ENCODE assay signal across 15 cellular contexts in genomic region chr2:162712598-162712997, GRCh38.
A peak's percentile ranks its signal among the peaks of the same experiment; 100 is the strongest.
DNase-seq lines count a peak whose midpoint lies in the region; ATAC-seq and TF ChIP-seq lines count a peak whose summit lies in the region.
"Had no signal": no experiment of that assay in that cellular context is flagged by ENCODE, and none has a peak within 500 bp of the region (broad histone marks: within the 10 kb centered on the region; RNA-seq: fewer than 3 reads in every experiment).

No MANE protein-coding gene starts in this region.

- TF ChIP-seq CTCF in body of pancreas (IDR thresholded peaks at IDR 0.05) = no peak
- TF ChIP-seq CTCF in liver (IDR thresholded peaks at IDR 0.05; ENCODE audit: low read depth, low read length, missing input control) = no peak
- no peak for TF ChIP-seq CTCF in transverse colon (IDR thresholded peaks at IDR 0.05)
- no peak for TF ChIP-seq CTCF in CD8-positive, alpha-beta T cell (IDR thresholded peaks at IDR 0.05)

- ATAC-seq in body of pancreas = no peak
- ATAC-seq in stimulated activated naive CD8-positive, alpha-beta T cell treated with anti-CD3 and anti-CD28 coated beads, Interleukin-15, amount 100 ng/mL, for 72 hours = no peak
- ATAC-seq in CD8-positive, alpha-beta T cell = no peak

- no peaks in the 10 kb centered on the region for H3K4me1 Mint-ChIP-seq in stimulated activated naive CD8-positive, alpha-beta T cell treated with anti-CD3 and anti-CD28 coated beads, Interleukin-15, amount 100 ng/mL, for 72 hours
- no peaks in the 10 kb centered on the region for H3K4me1 Mint-ChIP-seq in CD8-positive, alpha-beta T cell (ENCODE audit: low read depth)

- no peak overlapping the region for H3K4me3 Mint-ChIP-seq in stimulated activated naive CD8-positive, alpha-beta T cell treated with anti-CD3 and anti-CD28 coated beads, Interleukin-15, amount 100 ng/mL, for 72 hours
- H3K4me3 Mint-ChIP-seq in CD8-positive, alpha-beta T cell = no peak overlapping the region
- H3K4me3 Mint-ChIP-seq: CD4-positive, alpha-beta T cell; H9 had no signal

- no peaks in the 10 kb centered on the region for H3K36me3 ChIP-seq in HUES6 (ENCODE audit: control insufficient read depth, insufficient read depth, low read length)
- no peaks in the 10 kb centered on the region for H3K36me3 ChIP-seq in body of pancreas (replicated peaks in 1 of 2; ENCODE audit: insufficient read depth in 1 of 2, low read depth in 2 of 2)
- H3K36me3 ChIP-seq in liver (ENCODE audit: control insufficient read depth in 4 of 4, insufficient read depth in 3 of 4, low read depth in 1 of 4, low read length in 3 of 4) = no peaks in the 10 kb centered on the region
- no peaks in the 10 kb centered on the region for H3K36me3 ChIP-seq in transverse colon
- H3K36me3 ChIP-seq in CD8-positive, alpha-beta T cell (ENCODE audit: insufficient read depth, low read length) = no peaks in the 10 kb centered on the region
- H3K36me3 ChIP-seq: BE2C, SJCRH30 had no signal

- H3K27me3 ChIP-seq in HUES6 (ENCODE audit: control insufficient read depth, insufficient read depth, low read length) (no peaks in the 10 kb centered on the region; the same call in 1 of the 2 replicates), body of pancreas (no peaks in the 10 kb centered on the region), liver (ENCODE audit: control insufficient read depth in 4 of 4, insufficient read depth in 4 of 4, low read length in 3 of 4) (no peaks in the 10 kb centered on the region), transverse colon (no peaks in the 10 kb centered on the region)
- H3K27me3 ChIP-seq in CD8-positive, alpha-beta T cell (ENCODE audit: insufficient read depth, low read length) = no peaks in the 10 kb centered on the region
- H3K27me3 ChIP-seq: BE2C, SJCRH30 had no signal

- DNase-seq in body of pancreas (no peak), transverse colon (no peak), T-helper 1 cell (no peak)
- DNase-seq in stimulated activated naive CD8-positive, alpha-beta T cell treated with anti-CD3 and anti-CD28 coated beads, Interleukin-15, amount 100 ng/mL, for 72 hours = no peak
- DNase-seq in CD8-positive, alpha-beta T cell = no peak
- DNase-seq: BE2C; CD4-positive, alpha-beta T cell; DND-41; H9; NCI-H187; NCI-H526 treated with DMSO at 0.1 percent for 48 hours; PC-9; SJCRH30 had no signal

- H3K9ac ChIP-seq in HUES6 (ENCODE audit: low read length) = no peak overlapping the region
- H3K9ac ChIP-seq in liver (ENCODE audit: low read depth in 1 of 2, low read length in 2 of 2) = peak overlapping the region in 1 of 2 donors; percentile 90

- H3K36me3 Mint-ChIP-seq in CD8-positive, alpha-beta T cell = no peaks in the 10 kb centered on the region

- POLR2A ChIA-PET in CD8-positive, alpha-beta T cell (lab: Charles Lee) = no interaction called here

- intact Hi-C loops in body of pancreas (cut with DNase I) (no loop called here), transverse colon (cut with DNase I; ENCODE audit: low total_unique reads) (no loop called here)
- intact Hi-C loops in CD8-positive, alpha-beta T cell (cut with DNase I, micrococcal nuclease) = no loop called here

- no peaks in the 10 kb centered on the region for H3K27me3 Mint-ChIP-seq in stimulated activated naive CD8-positive, alpha-beta T cell treated with anti-CD3 and anti-CD28 coated beads, Interleukin-15, amount 100 ng/mL, for 72 hours
- no peaks in the 10 kb centered on the region for H3K27me3 Mint-ChIP-seq in CD8-positive, alpha-beta T cell (ENCODE audit: low read depth)
- H3K27me3 Mint-ChIP-seq: CD4-positive, alpha-beta T cell had no signal

- TF ChIP-seq EP300 in transverse colon (IDR thresholded peaks at IDR 0.05; ENCODE audit: low read depth) = no peak

- H3K4me1 ChIP-seq in HUES6 (ENCODE audit: control insufficient read depth, insufficient read depth, low read length) = peaks cover 35% of the 10 kb centered on the region
- H3K4me1 ChIP-seq in body of pancreas = peaks cover 28% of the 10 kb centered on the region
- peaks cover 0 to 34% (median 28%) of the 10 kb centered on the region in 4 donors for H3K4me1 ChIP-seq in liver (ENCODE audit: control insufficient read depth in 4 of 4, insufficient read depth in 4 of 4, low read length in 3 of 4)
- peaks cover 0 to 30% (median 6%) of the 10 kb centered on the region in 4 donors for H3K4me1 ChIP-seq in transverse colon
- no peaks in the 10 kb centered on the region for H3K4me1 ChIP-seq in CD8-positive, alpha-beta T cell (ENCODE audit: insufficient read depth, low read length)
- H3K4me1 ChIP-seq: BE2C, SJCRH30 had no signal

- no peak overlapping the region for H3K27ac Mint-ChIP-seq in stimulated activated naive CD8-positive, alpha-beta T cell treated with anti-CD3 and anti-CD28 coated beads, Interleukin-15, amount 100 ng/mL, for 72 hours
- no peak overlapping the region for H3K27ac Mint-ChIP-seq in CD8-positive, alpha-beta T cell
- H3K27ac Mint-ChIP-seq: CD4-positive, alpha-beta T cell had no signal

- H3K27ac ChIP-seq in HUES6 (ENCODE audit: low read depth, low read length) = peak overlapping the region; percentile 51; the same call in 1 of the 2 replicates
- H3K27ac ChIP-seq in body of pancreas = peak overlapping the region in 3 of 4 donors; percentile 33 to 67 (median 55)
- H3K27ac ChIP-seq in liver (ENCODE audit: low read depth in 1 of 2, low read length in 2 of 2) = peak overlapping the region; percentile 75 to 78
- H3K27ac ChIP-seq in transverse colon = peak overlapping the region in 3 of 4 donors; percentile 18 to 32 (median 27)
- H3K27ac ChIP-seq in CD8-positive, alpha-beta T cell (ENCODE audit: low read depth, low read length) = no peak overlapping the region
- H3K27ac ChIP-seq: PC-9, SJCRH30 had no signal

- CTCF ChIA-PET in CD8-positive, alpha-beta T cell (lab: Charles Lee) = no interaction called here

- TF ChIP-seq RAD21 in liver (IDR thresholded peaks at IDR 0.05) = no peak

- H3K9me3 ChIP-seq in HUES6 (ENCODE audit: control insufficient read depth, insufficient read depth, low read depth, low read length) (no peaks in the 10 kb centered on the region; the same call in 1 of the 2 replicates), body of pancreas (no peaks in the 10 kb centered on the region), liver (ENCODE audit: control insufficient read depth in 4 of 4, low read length in 3 of 4) (no peaks in the 10 kb centered on the region), transverse colon (no peaks in the 10 kb centered on the region)
- H3K9me3 ChIP-seq in CD8-positive, alpha-beta T cell (ENCODE audit: low read length) = no peaks in the 10 kb centered on the region
- H3K9me3 ChIP-seq: BE2C, SJCRH30 had no signal

- peaks cover 0 to 7% of the 10 kb centered on the region in 2 donors for H3K9me3 Mint-ChIP-seq in stimulated activated naive CD8-positive, alpha-beta T cell treated with anti-CD3 and anti-CD28 coated beads, Interleukin-15, amount 100 ng/mL, for 72 hours
- H3K9me3 Mint-ChIP-seq in CD8-positive, alpha-beta T cell = peaks cover 2% of the 10 kb centered on the region
- H3K9me3 Mint-ChIP-seq: CD4-positive, alpha-beta T cell; H9 had no signal

- in situ Hi-C loops in transverse colon (cut with MboI; ENCODE audit: low pct_ligation_motif_present in 1 of 4, low pct_unique_long_range_greater_than_20kb in 1 of 4, low sequenced_read_pairs in 3 of 4) = no loop called here

- H3K4me3 ChIP-seq in HUES6 (ENCODE audit: low read depth, low read length) (no peak overlapping the region), body of pancreas (no peak overlapping the region), liver (ENCODE audit: low read depth in 1 of 3, low read length in 3 of 3) (peak overlapping the region; percentile 44 to 64 (median 44)), transverse colon (peak overlapping the region in 3 of 4 donors; percentile 12 to 28 (median 12))
- H3K4me3 ChIP-seq in CD8-positive, alpha-beta T cell (ENCODE audit: low read depth, low read length) = no peak overlapping the region
- H3K4me3 ChIP-seq: PC-9, SJCRH30 had no signal

- no peak for TF ChIP-seq POLR2A in body of pancreas (IDR thresholded peaks at IDR 0.05)
- no peak for TF ChIP-seq POLR2A in transverse colon (IDR thresholded peaks at IDR 0.05)

- 24 to 34% methylated on average over 3 of the region's 3 CpGs for whole genome bisulfite sequencing in body of pancreas, 2 donors
- WGBS in liver = 18% methylated on average over 3 of the region's 3 CpGs
- 23 to 36% methylated on average over 2 to 3 of the region's 3 CpGs for WGBS in transverse colon (ENCODE audit: low coverage in 1 of 2), 2 donors

TF ChIP-seq in liver, 16 proteins besides CTCF, POLR2A, EP300 and RAD21:
- TF ChIP-seq JUND (IDR thresholded peaks at IDR 0.05) = no peak
- TF ChIP-seq ATF3 (IDR thresholded peaks at IDR 0.05) = peak; percentile 2

Comparison
In these comparisons a context has a peak if more than half of its experiments do, and no peak if none do; other contexts are left out.
1. H3K4me3 ChIP-seq: peak in liver (3 of 3) and transverse colon (3 of 4); none in HUES6 (single experiment), body of pancreas (0 of 2) and CD8-positive, alpha-beta T cell (single experiment).